ENCODE assay signal across 12 cellular contexts in the genomic region with DNA sequence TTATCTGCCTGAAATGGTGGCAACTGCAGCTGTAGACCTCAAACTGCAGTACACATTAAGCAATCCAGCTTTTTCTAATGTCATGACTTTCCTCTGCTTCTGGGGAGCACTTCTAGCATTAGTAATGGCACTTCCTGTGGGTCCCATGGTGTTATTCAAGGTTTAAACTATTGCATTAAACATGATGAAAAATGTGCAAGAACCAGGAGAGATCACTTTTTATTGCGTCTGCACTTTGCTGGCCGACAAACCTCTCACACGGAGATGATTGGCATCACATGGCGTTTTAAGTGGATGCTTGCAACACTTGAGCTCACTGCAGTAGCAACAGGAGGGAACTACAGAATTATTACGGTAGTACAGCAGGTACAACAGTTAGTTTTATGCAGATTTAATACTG.
A peak's percentile ranks its signal among the peaks of the same experiment; 100 is the strongest.
DNase-seq lines count a peak whose midpoint lies in the region; ATAC-seq and TF ChIP-seq lines count a peak whose summit lies in the region.
"Had no signal": no experiment of that assay in that cellular context is flagged by ENCODE, and none has a peak within 500 bp of the region (broad histone marks: within the 10 kb centered on the region; RNA-seq: fewer than 3 reads in every experiment).

No MANE protein-coding gene starts in this region.

- H3K9me3 ChIP-seq in fibroblast of lung (ENCODE audit: control insufficient read depth, insufficient read depth, low read depth, low read length), result no peaks in the 10 kb centered on the region
- H3K9me3 ChIP-seq: Caco-2, MG63 had no signal

- no peaks in the 10 kb centered on the region for H3K36me3 ChIP-seq in fibroblast of lung (ENCODE audit: control insufficient read depth, insufficient read depth, low read length)
- H3K36me3 ChIP-seq: MG63 had no signal

- no peak overlapping the region for H3K27ac ChIP-seq in fibroblast of lung (ENCODE audit: insufficient read depth, low read length)
- H3K27ac ChIP-seq in foreskin keratinocyte, result no peak overlapping the region

- TF ChIP-seq CTCF in fibroblast of lung (conservative IDR thresholded peaks at IDR 0.05 in 1 of 2, IDR thresholded peaks at IDR 0.05 in 1 of 2; ENCODE audit: low read depth in 1 of 2, low read length in 2 of 2) (no peak), foreskin keratinocyte (conservative IDR thresholded peaks at IDR 0.05) (no peak)

- H3K4me1 ChIP-seq in fibroblast of lung (ENCODE audit: control insufficient read depth, extremely low read depth, insufficient read depth, low read length) (no peaks in the 10 kb centered on the region), foreskin keratinocyte (peaks cover 2% of the 10 kb centered on the region)
- H3K4me1 ChIP-seq: Caco-2 had no signal

- ATAC-seq in GM18520 (IDR thresholded peaks at IDR 0.05; ENCODE audit: unreplicated experiment) (no peak), foreskin keratinocyte (no peak), HG03280 (IDR thresholded peaks at IDR 0.05; ENCODE audit: unreplicated experiment) (no peak)
- ATAC-seq: PC-3 had no signal

- H3K4me3 ChIP-seq in fibroblast of lung (replicated peaks in 1 of 4; ENCODE audit: control extremely low read depth in 1 of 4, insufficient read depth in 1 of 4, low read depth in 3 of 4, low read length in 4 of 4), result no peak overlapping the region
- H3K4me3 ChIP-seq: MG63 had no signal

- no peak overlapping the region for H3K4me2 ChIP-seq in fibroblast of lung (ENCODE audit: extremely low read depth, insufficient read depth, low read length)

- no peak overlapping the region for H2AFZ ChIP-seq in fibroblast of lung (ENCODE audit: low read length)

- DNase-seq in AG20443 (ENCODE audit: low spot score) (peak; percentile 18), G401 (ENCODE audit: low spot score) (peak; percentile 36), NCI-H2227 treated with DMSO at 0.1 percent for 48 hours (lab: John Stamatoyannopoulos, UW) (peak; percentile 34), fibroblast of lung (ENCODE audit: low read depth in 2 of 2) (peak; percentile 31 to 32), hepatic stellate cell (ENCODE audit: low spot score) (no peak), foreskin keratinocyte (no peak)
- DNase-seq: Caco-2; MG63; PC-3; stimulated activated CD4-positive, alpha-beta T cell treated with anti-CD3 and anti-CD28 coated beads, Interleukin-12 subunit alpha, Interleukin-12 subunit beta, amount 100 ng/mL, for 4 hours had no signal

- peaks cover 3% of the 10 kb centered on the region for H3K79me2 ChIP-seq in fibroblast of lung (ENCODE audit: control insufficient read depth, insufficient read depth, low read length)

- H3K9ac ChIP-seq in fibroblast of lung (ENCODE audit: insufficient read depth, low read length), result no peak overlapping the region

- H4K20me1 ChIP-seq in fibroblast of lung (ENCODE audit: control insufficient read depth, extremely low read depth, insufficient read depth, low read length), result no peaks in the 10 kb centered on the region

- H3K27me3 ChIP-seq in fibroblast of lung (ENCODE audit: control insufficient read depth, insufficient read depth, low read length) (no peaks in the 10 kb centered on the region), foreskin keratinocyte (no peaks in the 10 kb centered on the region)
- H3K27me3 ChIP-seq: MG63 had no signal

- in situ Hi-C loops in G401 (cut with HindIII; ENCODE audit: low sequenced_read_pairs), result no loop called here

Comparison
In these comparisons a context has a peak if more than half of its experiments do, and no peak if none do; other contexts are left out.
1. DNase-seq: peak in AG20443 (single experiment), G401 (single experiment), NCI-H2227 treated with DMSO at 0.1 percent for 48 hours (single experiment) and fibroblast of lung (2 of 2); none in hepatic stellate cell (single experiment) and foreskin keratinocyte (0 of 2).